ENCODE assay signal across 28 cellular contexts in genomic region chr6:126660376-126660775, GRCh38.
"Had no signal": no experiment of that assay in that cellular context is flagged by ENCODE, and none has a peak within 500 bp of the region (broad histone marks: within the 10 kb centered on the region; RNA-seq: fewer than 3 reads in every experiment).

No MANE protein-coding gene starts in this region.

- H3K4me3 Mint-ChIP-seq: activated CD4-positive, alpha-beta memory T cell treated with anti-CD3 and anti-CD28 coated beads for 36 hours; activated CD4-positive, alpha-beta T cell treated with anti-CD3 and anti-CD28 coated beads for 36 hours; activated CD4-positive, alpha-beta T cell treated with anti-CD3 and anti-CD28 coated beads, Interleukin-2, amount 10 ng/mL, durations not matched to agents 24 days and 14 days; activated CD8-positive, alpha-beta memory T cell treated with anti-CD3 and anti-CD28 coated beads, Interleukin-2, amount 10 ng/mL, durations not matched to agents 7 days and 5 days; activated CD8-positive, alpha-beta T cell treated with anti-CD3 and anti-CD28 coated beads, Interleukin-2, amount 10 ng/mL, durations not matched to agents 7 days and 5 days; activated naive CD8-positive, alpha-beta T cell; activated T-cell treated with anti-CD3 and anti-CD28 coated beads, Interleukin-2, amount 50 U/mL, for 72 hours; central memory CD8-positive, alpha-beta T cell; dendritic cell treated with granulocyte-macrophage colony-stimulating factor and Interleukin-4, amounts not matched to agents 40 ng/mL and 50 ng/mL, for 4 days; endodermal cell had no signal

- ATAC-seq: activated CD4-positive, alpha-beta T cell treated with anti-CD3 and anti-CD28 coated beads for 36 hours; activated CD8-positive, alpha-beta memory T cell treated with anti-CD3 and anti-CD28 coated beads, Interleukin-2, amount 10 ng/mL, durations not matched to agents 7 days and 5 days; activated CD8-positive, alpha-beta T cell treated with anti-CD3 and anti-CD28 coated beads, Interleukin-2, amount 10 ng/mL, durations not matched to agents 7 days and 5 days; activated T-cell treated with anti-CD3 and anti-CD28 coated beads, Interleukin-2, amount 50 U/mL, for 72 hours; esophagus mucosa; gastrocnemius medialis; heart right ventricle had no signal

- H3K9me3 ChIP-seq: gastrocnemius medialis had no signal

- H3K27me3 ChIP-seq: brain microvascular endothelial cell, dorsolateral prefrontal cortex, gastrocnemius medialis, heart right ventricle had no signal

- H3K27me3 Mint-ChIP-seq: activated CD4-positive, alpha-beta memory T cell treated with anti-CD3 and anti-CD28 coated beads for 36 hours; activated CD4-positive, alpha-beta T cell treated with anti-CD3 and anti-CD28 coated beads for 36 hours; activated CD4-positive, alpha-beta T cell treated with anti-CD3 and anti-CD28 coated beads, Interleukin-2, amount 10 ng/mL, durations not matched to agents 24 days and 14 days; activated CD8-positive, alpha-beta memory T cell treated with anti-CD3 and anti-CD28 coated beads, Interleukin-2, amount 10 ng/mL, durations not matched to agents 7 days and 5 days; activated naive CD8-positive, alpha-beta T cell; central memory CD8-positive, alpha-beta T cell; dendritic cell treated with granulocyte-macrophage colony-stimulating factor and Interleukin-4, amounts not matched to agents 40 ng/mL and 50 ng/mL, for 4 days had no signal

- H3K27ac ChIP-seq: brain microvascular endothelial cell, coronary artery, dorsolateral prefrontal cortex, gastrocnemius medialis, heart right ventricle had no signal

- H3K27ac Mint-ChIP-seq: activated CD4-positive, alpha-beta memory T cell treated with anti-CD3 and anti-CD28 coated beads for 36 hours; activated CD4-positive, alpha-beta T cell treated with anti-CD3 and anti-CD28 coated beads for 36 hours; activated CD4-positive, alpha-beta T cell treated with anti-CD3 and anti-CD28 coated beads, Interleukin-2, amount 10 ng/mL, durations not matched to agents 24 days and 14 days; activated CD8-positive, alpha-beta memory T cell treated with anti-CD3 and anti-CD28 coated beads, Interleukin-2, amount 10 ng/mL, durations not matched to agents 7 days and 5 days; activated CD8-positive, alpha-beta T cell treated with anti-CD3 and anti-CD28 coated beads, Interleukin-2, amount 10 ng/mL, durations not matched to agents 7 days and 5 days; activated naive CD8-positive, alpha-beta T cell; activated T-cell treated with anti-CD3 and anti-CD28 coated beads, Interleukin-2, amount 50 U/mL, for 72 hours; dendritic cell treated with granulocyte-macrophage colony-stimulating factor and Interleukin-4, amounts not matched to agents 40 ng/mL and 50 ng/mL, for 4 days; endodermal cell had no signal

- H3K4me1 ChIP-seq: gastrocnemius medialis, heart right ventricle had no signal

- FAIRE-seq: bronchial epithelial cell had no signal

- H3K4me1 Mint-ChIP-seq: activated CD4-positive, alpha-beta T cell treated with anti-CD3 and anti-CD28 coated beads for 36 hours; activated CD4-positive, alpha-beta T cell treated with anti-CD3 and anti-CD28 coated beads, Interleukin-2, amount 10 ng/mL, durations not matched to agents 24 days and 14 days; activated CD8-positive, alpha-beta memory T cell treated with anti-CD3 and anti-CD28 coated beads, Interleukin-2, amount 10 ng/mL, durations not matched to agents 7 days and 5 days; central memory CD8-positive, alpha-beta T cell; endodermal cell had no signal

- H3K4me3 ChIP-seq: coronary artery, dorsolateral prefrontal cortex, gastrocnemius medialis, heart right ventricle had no signal

- H3K36me3 Mint-ChIP-seq: activated CD4-positive, alpha-beta memory T cell treated with anti-CD3 and anti-CD28 coated beads for 36 hours; activated CD8-positive, alpha-beta memory T cell treated with anti-CD3 and anti-CD28 coated beads, Interleukin-2, amount 10 ng/mL, durations not matched to agents 7 days and 5 days; activated naive CD8-positive, alpha-beta T cell had no signal

- H3K36me3 ChIP-seq: brain microvascular endothelial cell, gastrocnemius medialis, heart right ventricle had no signal

- H3K9me3 Mint-ChIP-seq: activated CD4-positive, alpha-beta memory T cell treated with anti-CD3 and anti-CD28 coated beads for 36 hours; activated CD4-positive, alpha-beta T cell treated with anti-CD3 and anti-CD28 coated beads, Interleukin-2, amount 10 ng/mL, durations not matched to agents 24 days and 14 days; central memory CD8-positive, alpha-beta T cell had no signal

- DNase-seq: activated CD4-positive, alpha-beta memory T cell treated with anti-CD3 and anti-CD28 coated beads for 36 hours; activated CD4-positive, alpha-beta T cell treated with anti-CD3 and anti-CD28 coated beads for 36 hours; activated CD4-positive, alpha-beta T cell treated with anti-CD3 and anti-CD28 coated beads, Interleukin-2, amount 10 ng/mL, durations not matched to agents 24 days and 14 days; activated CD4-positive, CD25-positive, alpha-beta regulatory T cell; activated CD4-positive, CD25-positive, alpha-beta regulatory T cell treated with anti-CD3 and anti-CD28 coated beads, Interleukin-2, amount 50 U/mL, for 72 hours; activated CD8-positive, alpha-beta memory T cell treated with anti-CD3 and anti-CD28 coated beads, Interleukin-2, amount 10 ng/mL, durations not matched to agents 7 days and 5 days; activated CD8-positive, alpha-beta memory T cell treated with anti-CD3 and anti-CD28 coated beads, Interleukin-2, amount 50 U/mL, for 4 hours; activated CD8-positive, alpha-beta T cell treated with anti-CD3 and anti-CD28 coated beads, Interleukin-2, amount 10 ng/mL, durations not matched to agents 7 days and 5 days; activated gamma-delta T cell treated with Interleukin-2 at 50 U/mL for 16 hours; activated naive CD4-positive, alpha-beta T cell treated with anti-CD3 and anti-CD28 coated beads, Interleukin-2, amount 50 U/mL, for 16 hours; activated naive CD4-positive, alpha-beta T cell treated with Interleukin-2 at 50 U/mL for 16 hours; activated T-cell treated with anti-CD3 and anti-CD28 coated beads, Interleukin-2, amount 50 U/mL, for 1 hour; activated T-cell treated with anti-CD3 and anti-CD28 coated beads, Interleukin-2, amount 50 U/mL, for 72 hours; amniotic stem cell; anterior cingulate cortex; brain microvascular endothelial cell; dorsolateral prefrontal cortex; effector memory CD4-positive, alpha-beta T cell; endodermal cell; gastrocnemius medialis; heart right ventricle; T-helper 2 cell had no signal
